Comparison of ENCODE assay signal across 22 cellular contexts in genomic region chr5:31569065-31569464, GRCh38. TPM values are rescaled to one million over a fixed set of nuclear protein-coding genes. Genes with fewer than 3 reads are reported as not detected.
DNase-seq lines count a peak whose midpoint lies in the region; ATAC-seq, FAIRE-seq and TF ChIP-seq lines count a peak whose summit lies in the region.
"Had no signal": no experiment of that assay in that cellular context is flagged by ENCODE, and none has a peak within 500 bp of the region (broad histone marks: within the 10 kb centered on the region; RNA-seq: fewer than 3 reads in every experiment).

No MANE protein-coding gene starts in this region.

- H3K36me3 Mint-ChIP-seq in activated CD4-positive, alpha-beta memory T cell treated with anti-CD3 and anti-CD28 coated beads for 36 hours, result peaks cover 6% of the 10 kb centered on the region

- TF ChIP-seq EP300 in HepG2 (IDR thresholded peaks at IDR 0.05; ENCODE audit: low read depth in 2 of 2, low read length in 2 of 2) (no peak), HepG2 (CRISPR knock-in tag; IDR thresholded peaks at IDR 0.05; ENCODE audit: borderline replicate concordance) (no peak), K562 (IDR thresholded peaks at IDR 0.05; ENCODE audit: low read length) (no peak)

- H3K4me2 ChIP-seq in HepG2 (ENCODE audit: low read depth, low read length) (no peak overlapping the region), K562 (ENCODE audit: insufficient read depth, low read length) (no peak overlapping the region)
- H3K4me2 ChIP-seq: BLaER1 treated with 17β-estradiol and CSF1 and Interleukin-3, amounts not matched to agents 10 nM and 100 nM had no signal

- H4K20me1 ChIP-seq in HepG2 (ENCODE audit: insufficient read depth, low read length) (no peaks in the 10 kb centered on the region), K562 (replicated peaks; ENCODE audit: control insufficient read depth, insufficient read depth, low read length) (no peaks in the 10 kb centered on the region)
- H4K20me1 ChIP-seq: BLaER1 treated with 17β-estradiol and CSF1 and Interleukin-3, amounts not matched to agents 10 nM and 100 nM had no signal

- ATAC-seq in HepG2 (no peak), right lobe of liver (no peak), K562 (no peak)

- H3K4me3 ChIP-seq in HepG2 (replicated peaks in 1 of 3; ENCODE audit: insufficient read depth in 1 of 3, low read depth in 2 of 3, low read length in 3 of 3) (no peak overlapping the region), right lobe of liver (no peak overlapping the region), K562 (no peak overlapping the region), kidney (ENCODE audit: low read length in 2 of 2) (no peak overlapping the region)
- H3K4me3 ChIP-seq: BLaER1 treated with 17β-estradiol and CSF1 and Interleukin-3, amounts not matched to agents 10 nM and 100 nM had no signal

- H2AFZ ChIP-seq in HepG2 (ENCODE audit: low read length) (no peak overlapping the region), K562 (ENCODE audit: low read depth, low read length) (no peak overlapping the region)

- H3K36me3 ChIP-seq in HepG2 (replicated peaks in 1 of 2; ENCODE audit: control insufficient read depth in 1 of 2, insufficient read depth in 2 of 2, low read length in 2 of 2) (no peaks in the 10 kb centered on the region), right lobe of liver (no peaks in the 10 kb centered on the region), K562 (ENCODE audit: control insufficient read depth, insufficient read depth, low read length) (no peaks in the 10 kb centered on the region), kidney (ENCODE audit: control insufficient read depth in 1 of 2, insufficient read depth in 2 of 2, low read length in 2 of 2) (no peaks in the 10 kb centered on the region)
- H3K36me3 ChIP-seq: BE2C; BLaER1 treated with 17β-estradiol and CSF1 and Interleukin-3, amounts not matched to agents 10 nM and 100 nM had no signal

- no peak overlapping the region for H3K27ac Mint-ChIP-seq in activated CD4-positive, alpha-beta memory T cell treated with anti-CD3 and anti-CD28 coated beads for 36 hours
- H3K27ac Mint-ChIP-seq: CD14-positive monocyte; CD4-positive, alpha-beta T cell; CD8-positive, alpha-beta memory T cell had no signal

- no peak for TF ChIP-seq POLR2A in HepG2 (IDR thresholded peaks at IDR 0.05; ENCODE audit: insufficient read depth in 1 of 2, low read depth in 2 of 2, low read length in 2 of 2)
- TF ChIP-seq POLR2A in right lobe of liver (IDR thresholded peaks at IDR 0.05), result no peak
- no peak for TF ChIP-seq POLR2A in K562 (conservative IDR thresholded peaks at IDR 0.05)

- peaks cover 5% of the 10 kb centered on the region for H3K27me3 Mint-ChIP-seq in activated CD4-positive, alpha-beta memory T cell treated with anti-CD3 and anti-CD28 coated beads for 36 hours

- CTCF ChIA-PET in HepG2 (lab: Yijun Ruan, JAX; ENCODE audit: low intra/inter-chr PET ratio, low total read pairs) (no interaction called here), K562 (lab: Yijun Ruan, JAX; ENCODE audit: low intra/inter-chr PET ratio) (no interaction called here)
- CTCF ChIA-PET in activated CD4-positive, alpha-beta memory T cell treated with anti-CD3 and anti-CD28 coated beads for 36 hours (lab: Charles Lee), result no interaction called here

- no peak overlapping the region for H3K4me3 Mint-ChIP-seq in activated CD4-positive, alpha-beta memory T cell treated with anti-CD3 and anti-CD28 coated beads for 36 hours
- H3K4me3 Mint-ChIP-seq: CD14-positive monocyte; CD4-positive, alpha-beta T cell; CD8-positive, alpha-beta memory T cell had no signal

- in situ Hi-C loops in HepG2 (cut with HindIII; ENCODE audit: extremely low pct_ligation_motif_present, low pct_unique_long_range_greater_than_20kb), result no loop called here
- in situ Hi-C loops in K562 (cut with MboI), result no loop called here

- TF ChIP-seq CTCF in HepG2 (CRISPR knock-in tag; IDR thresholded peaks at IDR 0.05) (no peak), right lobe of liver (IDR thresholded peaks at IDR 0.05) (no peak), K562 (IDR thresholded peaks at IDR 0.05 in 2 of 3, conservative IDR thresholded peaks at IDR 0.05 in 1 of 3; ENCODE audit: insufficient read depth in 2 of 3, low read depth in 1 of 3, low read length in 3 of 3) (no peak), kidney (IDR thresholded peaks at IDR 0.05; ENCODE audit: borderline replicate concordance, extremely low read depth, insufficient read depth) (no peak)

- POLR2A ChIA-PET in HepG2 (lab: Yijun Ruan, JAX) (no interaction called here), K562 (lab: Yijun Ruan, JAX) (interaction anchor here (0.9 kb wide), 1 partner anchor 9 kb away, joined by 4 read pairs; no protein-coding TSS in a partner anchor)
- POLR2A ChIA-PET in activated CD4-positive, alpha-beta memory T cell treated with anti-CD3 and anti-CD28 coated beads for 36 hours (lab: Charles Lee), result no interaction called here

- FAIRE-seq in HepG2 (lab: Jason Lieb, UNC), result no peak
- no peak for FAIRE-seq in K562 (lab: Jason Lieb, UNC)
- peak; percentile 45 for FAIRE-seq in kidney (lab: Jason Lieb, UNC)
- FAIRE-seq: A204.1, GM12892, H54 had no signal

- no peaks in the 10 kb centered on the region for H3K4me1 Mint-ChIP-seq in activated CD4-positive, alpha-beta memory T cell treated with anti-CD3 and anti-CD28 coated beads for 36 hours (ENCODE audit: low read depth)
- H3K4me1 Mint-ChIP-seq: CD8-positive, alpha-beta memory T cell had no signal

- BruUV-seq in HepG2 (replicated peaks; lab: Mats Ljungman, UMichigan) (no TSS peak), K562 (replicated peaks; lab: Mats Ljungman, UMichigan) (no TSS peak)

- H3K27ac ChIP-seq in HepG2 (ENCODE audit: extremely low read length, insufficient read depth, low read length) (no peak overlapping the region), right lobe of liver (no peak overlapping the region), K562 (ENCODE audit: extremely low read depth, low read depth, low read length) (no peak overlapping the region), kidney (ENCODE audit: low read depth in 2 of 2, low read length in 2 of 2) (no peak overlapping the region)
- H3K27ac ChIP-seq: 22Rv1; BLaER1 treated with 17β-estradiol and CSF1 and Interleukin-3, amounts not matched to agents 10 nM and 100 nM had no signal

- intact Hi-C loops in HepG2 (cut with micrococcal nuclease; ENCODE audit: unreplicated experiment), result no loop called here
- intact Hi-C loops in right lobe of liver (cut with DNase I), result no loop called here
- intact Hi-C loops in K562 (cut with micrococcal nuclease), result no loop called here
- intact Hi-C loops in kidney (cut with DNase I), result no loop called here
- intact Hi-C loops in activated CD4-positive, alpha-beta memory T cell treated with anti-CD3 and anti-CD28 coated beads for 36 hours (cut with micrococcal nuclease), result no loop called here

- peaks cover 9% of the 10 kb centered on the region; the same call in 1 of the 2 replicates for H3K9me3 ChIP-seq in HepG2 (ENCODE audit: low read length)
- H3K9me3 ChIP-seq in right lobe of liver, result no peaks in the 10 kb centered on the region
- no peaks in the 10 kb centered on the region for H3K9me3 ChIP-seq in K562 (replicated peaks; ENCODE audit: control insufficient read depth, insufficient read depth, low read depth, low read length)
- H3K9me3 ChIP-seq in kidney (ENCODE audit: control insufficient read depth in 1 of 2, low read length in 2 of 2), result no peaks in the 10 kb centered on the region
- H3K9me3 ChIP-seq: BE2C had no signal

- H3K79me2 ChIP-seq in HepG2 (ENCODE audit: insufficient read depth, low read length) (no peaks in the 10 kb centered on the region), K562 (ENCODE audit: control insufficient read depth, insufficient read depth, low read length) (no peaks in the 10 kb centered on the region)

- DNase-seq in HepG2 (ENCODE audit: low spot score) (no peak), right lobe of liver (no peak), K562 (ENCODE audit: extremely low read depth in 1 of 4, low spot score in 3 of 4) (no peak), kidney (no peak), NCI-H187 treated with DMSO at 0.1 percent for 48 hours (lab: John Stamatoyannopoulos, UW) (no peak)
- DNase-seq in activated CD4-positive, alpha-beta memory T cell treated with anti-CD3 and anti-CD28 coated beads for 36 hours, result no peak
- DNase-seq: ACHN; AML-193; BE2C; Calu3; CD4-positive, alpha-beta T cell; CD8-positive, alpha-beta memory T cell; DMS53; DMS79 treated with DMSO at 0.1 percent for 48 hours; GOT3; HCEC 1CT had no signal

- H3K9me1 ChIP-seq in K562 (ENCODE audit: control insufficient read depth, insufficient read depth, low read length), result no peaks in the 10 kb centered on the region

- H3K27me3 ChIP-seq in HepG2 (ENCODE audit: control insufficient read depth in 1 of 2, insufficient read depth in 2 of 2, low read length in 2 of 2) (no peaks in the 10 kb centered on the region), right lobe of liver (no peaks in the 10 kb centered on the region), K562 (ENCODE audit: control insufficient read depth in 2 of 2, insufficient read depth in 2 of 2, low read length in 2 of 2) (peaks cover 9 to 10% of the 10 kb centered on the region in 2 experiments; a peak in 4 of 5 replicates)
- H3K27me3 ChIP-seq: BE2C; BLaER1 treated with 17β-estradiol and CSF1 and Interleukin-3, amounts not matched to agents 10 nM and 100 nM had no signal

- TF ChIP-seq RAD21 in HepG2 (CRISPR knock-in tag; IDR thresholded peaks at IDR 0.05), result no peak
- no peak for TF ChIP-seq RAD21 in K562 (CRISPR knock-in tag; conservative IDR thresholded peaks at IDR 0.05 in 1 of 2, IDR thresholded peaks at IDR 0.05 in 1 of 2)

- peaks cover 8% of the 10 kb centered on the region for H3K9me3 Mint-ChIP-seq in activated CD4-positive, alpha-beta memory T cell treated with anti-CD3 and anti-CD28 coated beads for 36 hours

- H3K4me1 ChIP-seq in HepG2 (ENCODE audit: insufficient read depth, low read length) (no peaks in the 10 kb centered on the region), right lobe of liver (no peaks in the 10 kb centered on the region), K562 (replicated peaks in 1 of 2; ENCODE audit: control insufficient read depth in 2 of 2, insufficient read depth in 2 of 2, low read length in 2 of 2) (no peaks in the 10 kb centered on the region), kidney (ENCODE audit: control insufficient read depth in 1 of 2, insufficient read depth in 1 of 2, low read depth in 1 of 2, low read length in 2 of 2) (no peaks in the 10 kb centered on the region)
- H3K4me1 ChIP-seq: BE2C had no signal

- no peak overlapping the region for H3K9ac ChIP-seq in HepG2 (ENCODE audit: insufficient read depth, low read depth, low read length)
- no peak overlapping the region for H3K9ac ChIP-seq in K562 (ENCODE audit: insufficient read depth in 1 of 2, low read depth in 2 of 2, low read length in 2 of 2)
- H3K9ac ChIP-seq in kidney (ENCODE audit: low read length in 2 of 2), result no peak overlapping the region
- H3K9ac ChIP-seq: BLaER1 treated with 17β-estradiol and CSF1 and Interleukin-3, amounts not matched to agents 10 nM and 100 nM had no signal

RNA-seq across cellular contexts. Expression of gene C5orf22, which starts 37.0 kb away (rescaled TPM):
- total RNA-seq in HepG2 (2016; rRNA removed; fragmentation: Illumina TruSeq; extraction: Trizol) (21.5 and 34.6 TPM in 2 replicates), right lobe of liver (10 to 100 TPM in 2 of 6 experiments, 1 to 10 TPM in 4; 8.5 to 11.2 (median 9.7) TPM), K562 (2014; rRNA removed) (22.7 and 27.6 TPM in 2 replicates), K562 (2014; rRNA removed; fragmentation: Illumina TruSeq; extraction: Trizol) (42.6 and 45.2 TPM in 2 replicates), K562 (2015; rRNA removed; fragmentation: Illumina TruSeq; extraction: Trizol) (36.5 and 39.3 TPM in 2 replicates), K562 (2021) (38.2 and 40.7 TPM in 2 replicates), kidney (22.5 TPM)
- total RNA-seq in HepG2 (2016; cell fraction: cytosol; rRNA removed; fragmentation: Illumina TruSeq; extraction: Trizol; ENCODE audit: low read depth), result 2.1 and 3.1 TPM in 2 replicates
- 18.0 and 40.1 TPM in 2 replicates for total RNA-seq in HepG2 (2016; cell fraction: insoluble cytoplasmic fraction; rRNA removed; fragmentation: Illumina TruSeq; extraction: Trizol)
- total RNA-seq in HepG2 (2016; cell fraction: membrane; rRNA removed; fragmentation: Illumina TruSeq; extraction: Trizol), result 10.5 and 10.9 TPM in 2 replicates
- total RNA-seq in HepG2 (2016; cell fraction: nucleus; rRNA removed; fragmentation: Illumina TruSeq; extraction: Trizol), result 24.8 and 25.7 TPM in 2 replicates
- polyA plus RNA-seq in HepG2 (2011; rRNA removed) (11.2 and 14.0 TPM in 2 replicates), K562 (2011; rRNA removed) (37.7 and 56.7 TPM in 2 replicates), K562 (2014; fragmentation: Illumina TruSeq; extraction: Trizol) (38.5 and 49.7 TPM in 2 replicates), K562 (2014; fragmentation: Nextera tagmentation; extraction: Ambion mirVana) (10 to 100 TPM; 32.1 to 35.3 TPM), K562 (2014; rRNA removed) (27.5 and 30.0 TPM in 2 replicates), kidney (ENCODE audit: insufficient read depth, low read depth, low replicate concordance) (8.2 TPM)
- polyA plus RNA-seq in HepG2 (2011; cell fraction: cytosol; rRNA removed), result 8.2 and 9.0 TPM in 2 replicates
- polyA plus RNA-seq in HepG2 (2011; cell fraction: nucleus; rRNA removed), result 4.3 and 7.3 TPM in 2 replicates
- polyA plus RNA-seq in HepG2 (2012), result 8.5 and 10.0 TPM in 2 replicates
- polyA plus RNA-seq in HepG2 (2016; cell fraction: cytosol; fragmentation: Illumina TruSeq; extraction: Trizol; ENCODE audit: low read depth), result 2.0 TPM in 2 replicates
- 29.8 and 31.5 TPM in 2 replicates for polyA plus RNA-seq in HepG2 (2016; cell fraction: insoluble cytoplasmic fraction; fragmentation: Illumina TruSeq; extraction: Trizol; ENCODE audit: low read depth)
- 6.6 and 7.0 TPM in 2 replicates for polyA plus RNA-seq in HepG2 (2016; cell fraction: membrane; fragmentation: Illumina TruSeq; extraction: Trizol; ENCODE audit: low read depth)
- 16.1 and 17.7 TPM in 2 replicates for polyA plus RNA-seq in HepG2 (2016; cell fraction: nucleus; fragmentation: Illumina TruSeq; extraction: Trizol; ENCODE audit: insufficient read depth, low read depth)
- 21.2 and 57.6 TPM in 2 replicates for polyA minus RNA-seq in HepG2 (2011; rRNA and poly(A)+ RNA removed; ENCODE audit: low replicate concordance)
- 10.0 and 11.9 TPM in 2 replicates for polyA minus RNA-seq in HepG2 (2011; cell fraction: cytosol; rRNA and poly(A)+ RNA removed)
- 16.5 and 19.3 TPM in 2 replicates for polyA minus RNA-seq in HepG2 (2011; cell fraction: nucleus; rRNA and poly(A)+ RNA removed)
- total RNA-seq in K562 (2011; cell fraction: chromatin; rRNA removed; ENCODE audit: low replicate concordance), result 24.7 and 55.1 TPM in 2 replicates
- total RNA-seq in K562 (2011; cell fraction: nucleolus; rRNA removed), result 13.5 and 17.8 TPM in 2 replicates
- 22.7 and 34.7 TPM in 2 replicates for total RNA-seq in K562 (2011; cell fraction: nucleoplasm; rRNA removed)
- polyA plus RNA-seq in K562 (2011; cell fraction: cytosol; rRNA removed), result 25.3 and 32.6 TPM in 2 replicates
- 10.5 and 14.5 TPM in 2 replicates for polyA plus RNA-seq in K562 (2011; cell fraction: nucleus; rRNA removed)
- 21.9 and 25.8 TPM in 2 replicates for polyA plus RNA-seq in K562 (2012)
- polyA minus RNA-seq in K562 (2011; rRNA and poly(A)+ RNA removed), result 49.1 and 54.9 TPM in 2 replicates
- 13.6 and 21.8 TPM in 2 replicates for polyA minus RNA-seq in K562 (2011; cell fraction: cytosol; rRNA and poly(A)+ RNA removed)
- 22.0 and 22.2 TPM in 2 replicates for polyA minus RNA-seq in K562 (2011; cell fraction: nucleus; rRNA and poly(A)+ RNA removed)
- total RNA-seq in activated CD4-positive, alpha-beta memory T cell treated with anti-CD3 and anti-CD28 coated beads for 36 hours, result 10 to 100 TPM; 25.1 to 29.0 TPM

RNA-seq across cellular contexts. Expression of gene DROSHA, which starts 37.2 kb away (rescaled TPM):
- 29.4 and 73.8 TPM in 2 replicates for total RNA-seq in HepG2 (2016; rRNA removed; fragmentation: Illumina TruSeq; extraction: Trizol)
- total RNA-seq in HepG2 (2016; cell fraction: cytosol; rRNA removed; fragmentation: Illumina TruSeq; extraction: Trizol; ENCODE audit: low read depth), result 21.3 and 25.1 TPM in 2 replicates
- 29.7 and 78.1 TPM in 2 replicates for total RNA-seq in HepG2 (2016; cell fraction: insoluble cytoplasmic fraction; rRNA removed; fragmentation: Illumina TruSeq; extraction: Trizol)
- 28.7 and 29.6 TPM in 2 replicates for total RNA-seq in HepG2 (2016; cell fraction: membrane; rRNA removed; fragmentation: Illumina TruSeq; extraction: Trizol)
- total RNA-seq in HepG2 (2016; cell fraction: nucleus; rRNA removed; fragmentation: Illumina TruSeq; extraction: Trizol), result 64.1 and 71.5 TPM in 2 replicates
- polyA plus RNA-seq in HepG2 (2011; rRNA removed), result 22.3 and 23.4 TPM in 2 replicates
- polyA plus RNA-seq in HepG2 (2011; cell fraction: cytosol; rRNA removed), result 13.8 and 17.3 TPM in 2 replicates
- 47.5 and 54.9 TPM in 2 replicates for polyA plus RNA-seq in HepG2 (2011; cell fraction: nucleus; rRNA removed)
- 29.4 and 35.6 TPM in 2 replicates for polyA plus RNA-seq in HepG2 (2012)
- polyA plus RNA-seq in HepG2 (2016; cell fraction: cytosol; fragmentation: Illumina TruSeq; extraction: Trizol; ENCODE audit: low read depth), result 4.8 and 5.0 TPM in 2 replicates
- 65.6 and 71.6 TPM in 2 replicates for polyA plus RNA-seq in HepG2 (2016; cell fraction: insoluble cytoplasmic fraction; fragmentation: Illumina TruSeq; extraction: Trizol; ENCODE audit: low read depth)
- polyA plus RNA-seq in HepG2 (2016; cell fraction: membrane; fragmentation: Illumina TruSeq; extraction: Trizol; ENCODE audit: low read depth), result 14.7 and 16.5 TPM in 2 replicates
- 114 and 117 TPM in 2 replicates for polyA plus RNA-seq in HepG2 (2016; cell fraction: nucleus; fragmentation: Illumina TruSeq; extraction: Trizol; ENCODE audit: insufficient read depth, low read depth)
- 64.6 and 270 TPM in 2 replicates for polyA minus RNA-seq in HepG2 (2011; rRNA and poly(A)+ RNA removed; ENCODE audit: low replicate concordance)
- polyA minus RNA-seq in HepG2 (2011; cell fraction: cytosol; rRNA and poly(A)+ RNA removed), result 16.0 and 21.0 TPM in 2 replicates
- polyA minus RNA-seq in HepG2 (2011; cell fraction: nucleus; rRNA and poly(A)+ RNA removed), result 60.4 and 73.0 TPM in 2 replicates
- total RNA-seq in right lobe of liver, result 10 to 100 TPM; 13.0 to 21.0 (median 18.5) TPM
- 199 and 361 TPM in 2 replicates for total RNA-seq in K562 (2011; cell fraction: chromatin; rRNA removed; ENCODE audit: low replicate concordance)
- total RNA-seq in K562 (2011; cell fraction: nucleolus; rRNA removed), result 84.9 and 101 TPM in 2 replicates
- 121 and 152 TPM in 2 replicates for total RNA-seq in K562 (2011; cell fraction: nucleoplasm; rRNA removed)
- 74.3 and 75.7 TPM in 2 replicates for total RNA-seq in K562 (2014; rRNA removed)
- 56.5 and 59.7 TPM in 2 replicates for total RNA-seq in K562 (2014; rRNA removed; fragmentation: Illumina TruSeq; extraction: Trizol)
- total RNA-seq in K562 (2015; rRNA removed; fragmentation: Illumina TruSeq; extraction: Trizol), result 52.8 and 61.4 TPM in 2 replicates
- 96.7 and 109 TPM in 2 replicates for total RNA-seq in K562 (2021)
- polyA plus RNA-seq in K562 (2011; rRNA removed), result 68.9 and 75.6 TPM in 2 replicates
- 38.4 and 56.0 TPM in 2 replicates for polyA plus RNA-seq in K562 (2011; cell fraction: cytosol; rRNA removed)
- 154 and 159 TPM in 2 replicates for polyA plus RNA-seq in K562 (2011; cell fraction: nucleus; rRNA removed)
- polyA plus RNA-seq in K562 (2012), result 41.7 and 67.6 TPM in 2 replicates
- polyA plus RNA-seq in K562 (2014; fragmentation: Illumina TruSeq; extraction: Trizol), result 59.7 and 71.6 TPM in 2 replicates
- polyA plus RNA-seq in K562 (2014; fragmentation: Nextera tagmentation; extraction: Ambion mirVana), result 10 to 100 TPM; 52.5 to 60.7 TPM
- polyA plus RNA-seq in K562 (2014; rRNA removed), result 62.8 and 96.5 TPM in 2 replicates
- 290 and 310 TPM in 2 replicates for polyA minus RNA-seq in K562 (2011; rRNA and poly(A)+ RNA removed)
- polyA minus RNA-seq in K562 (2011; cell fraction: cytosol; rRNA and poly(A)+ RNA removed), result 46.4 and 69.8 TPM in 2 replicates
- polyA minus RNA-seq in K562 (2011; cell fraction: nucleus; rRNA and poly(A)+ RNA removed), result 98.0 and 140 TPM in 2 replicates
- 51.6 TPM for total RNA-seq in kidney
- polyA plus RNA-seq in kidney (ENCODE audit: insufficient read depth, low read depth, low replicate concordance), result 39.9 TPM
- total RNA-seq in activated CD4-positive, alpha-beta memory T cell treated with anti-CD3 and anti-CD28 coated beads for 36 hours, result 10 to 100 TPM; 59.6 to 66.1 TPM

Comparison
In these comparisons a context has a peak if more than half of its experiments do, and no peak if none do; other contexts are left out.
1. Of the 241 proteins assayed by ChIP-seq in both HepG2 and K562: peak only in HepG2: MAFF; only in K562: MAFG; in both: none; in neither: 238; mixed calls (peak in some experiments, not most) for 1.